9 cellular contexts compared by ENCODE assay signal in genomic region chr3:112560330-112560729, GRCh38. TPM values are rescaled to one million over a fixed set of nuclear protein-coding genes. Genes with fewer than 3 reads are reported as not detected.
DNase-seq lines count a peak whose midpoint lies in the region; ATAC-seq, FAIRE-seq and TF ChIP-seq lines count a peak whose summit lies in the region.
"Had no signal": no experiment of that assay in that cellular context is flagged by ENCODE, and none has a peak within 500 bp of the region (broad histone marks: within the 10 kb centered on the region; RNA-seq: fewer than 3 reads in every experiment).

No MANE protein-coding gene starts in this region.

- no peak for FAIRE-seq in A549 (lab: Jason Lieb, UNC)
- FAIRE-seq: colon had no signal

- intact Hi-C loops in breast epithelium (cut with DNase I; ENCODE audit: low total_unique reads): no loop called here

- no peak for TF ChIP-seq CTCF in A549 (IDR thresholded peaks at IDR 0.05)
- TF ChIP-seq CTCF in breast epithelium (IDR thresholded peaks at IDR 0.05): no peak

- POLR2A ChIA-PET in A549 (lab: Yijun Ruan, JAX): no interaction called here

- peak overlapping the region in 1 of 2 experiments; percentile 86; a peak in 2 of 6 replicates for H3K27ac ChIP-seq in A549
- H3K27ac ChIP-seq in HUES6 (ENCODE audit: low read depth, low read length): 0 out of 2 replicates have a peak overlapping the region, but pooled peaks have one; percentile 62
- H3K27ac ChIP-seq in breast epithelium: no peak overlapping the region
- no peak overlapping the region for H3K27ac ChIP-seq in caudate nucleus (ENCODE audit: low read depth, low read length)

- H3K9me3 ChIP-seq in A549: no peaks in the 10 kb centered on the region
- H3K9me3 ChIP-seq in HUES6 (ENCODE audit: control insufficient read depth, insufficient read depth, low read depth, low read length): no peaks in the 10 kb centered on the region
- H3K9me3 ChIP-seq in breast epithelium: no peaks in the 10 kb centered on the region
- no peaks in the 10 kb centered on the region for H3K9me3 ChIP-seq in mononuclear cell (ENCODE audit: low read depth, low read length)

- peak overlapping the region; percentile 88 for H3K9ac ChIP-seq in HUES6 (ENCODE audit: low read length)

- peak overlapping the region; percentile 85 for H3K4me2 ChIP-seq in A549

- ATAC-seq in A549: no peak

- CTCF ChIA-PET in A549 (lab: Yijun Ruan, JAX): interaction anchor here (2.3 kb wide), 1 partner anchor 12 kb away, joined by 5 read pairs; no protein-coding TSS in a partner anchor

- TF ChIP-seq RAD21 in A549 (conservative IDR thresholded peaks at IDR 0.05 in 1 of 2, IDR thresholded peaks at IDR 0.05 in 1 of 2): no peak

- peaks cover 27% of the 10 kb centered on the region for H3K4me1 ChIP-seq in A549
- H3K4me1 ChIP-seq in HUES6 (ENCODE audit: control insufficient read depth, insufficient read depth, low read length): peaks cover 20% of the 10 kb centered on the region
- H3K4me1 ChIP-seq in breast epithelium: peaks cover 0 to 18% of the 10 kb centered on the region in 2 donors
- peaks cover 42% of the 10 kb centered on the region for H3K4me1 ChIP-seq in mononuclear cell (ENCODE audit: insufficient read depth, low read length)

- H3K27me3 ChIP-seq in HUES6 (ENCODE audit: control insufficient read depth, insufficient read depth, low read length) (no peaks in the 10 kb centered on the region), breast epithelium (no peaks in the 10 kb centered on the region), mononuclear cell (ENCODE audit: insufficient read depth, low read length) (no peaks in the 10 kb centered on the region)

- H3K36me3 ChIP-seq in HUES6 (ENCODE audit: control insufficient read depth, insufficient read depth, low read length): peaks cover 18% of the 10 kb centered on the region
- no peaks in the 10 kb centered on the region for H3K36me3 ChIP-seq in breast epithelium

- TF ChIP-seq EP300 in A549 (IDR thresholded peaks at IDR 0.05): no peak

- 3% methylated on average over 2 of the region's 2 CpGs for WGBS in A549 (ENCODE audit: missing lambda C conversion rate)

- DNase-seq in A549 (ENCODE audit: low read depth in 1 of 2, low spot score in 1 of 2) (no peak), breast epithelium (ENCODE audit: low spot score in 2 of 2) (no peak), A172 (ENCODE audit: low spot score) (no peak), NCI-H2081 (lab: John Stamatoyannopoulos, UW) (no peak), caudate nucleus (lab: John Stamatoyannopoulos, UW) (no peak)
- DNase-seq in effector CD4-positive, alpha-beta T cell: no peak

- H3K4me3 ChIP-seq in A549 (peak overlapping the region; percentile 75), HUES6 (ENCODE audit: low read depth, low read length) (peak overlapping the region; percentile 93), breast epithelium (peak overlapping the region; percentile 83 to 94 (median 94)), mononuclear cell (ENCODE audit: low read length) (peak overlapping the region; percentile 97)

- TF ChIP-seq POLR2A in A549 (IDR thresholded peaks at IDR 0.05; ENCODE audit: low read length) (no peak), breast epithelium (IDR thresholded peaks at IDR 0.05) (no peak)

TF ChIP-seq in A549, 52 proteins besides CTCF, POLR2A, EP300 and RAD21:
- TF ChIP-seq POLR2AphosphoS2 (conservative IDR thresholded peaks at IDR 0.05; ENCODE audit: low read length) (no peak), HDAC2 (IDR thresholded peaks at IDR 0.05) (no peak), HOXB5 (CRISPR knock-in tag; IDR thresholded peaks at IDR 0.05) (no peak), TFCP2L1 (CRISPR knock-in tag; IDR thresholded peaks at IDR 0.05) (no peak), CBX2 (IDR thresholded peaks at IDR 0.05; ENCODE audit: borderline replicate concordance, low read depth) (no peak), FOSL2 (IDR thresholded peaks at IDR 0.05) (no peak), FOSL2 (CRISPR knock-in tag; IDR thresholded peaks at IDR 0.05) (no peak), KDM1A (IDR thresholded peaks at IDR 0.05; ENCODE audit: low read depth) (no peak), HEYL (CRISPR knock-in tag; IDR thresholded peaks at IDR 0.05) (no peak), PHF8 (IDR thresholded peaks at IDR 0.05; ENCODE audit: borderline replicate concordance, low read depth) (no peak), RNF2 (IDR thresholded peaks at IDR 0.05; ENCODE audit: borderline replicate concordance, low read depth) (no peak), E2F6 (IDR thresholded peaks at IDR 0.05; ENCODE audit: borderline replicate concordance, low read depth) (no peak), JUNB (IDR thresholded peaks at IDR 0.05) (no peak), ELK1 (IDR thresholded peaks at IDR 0.05; ENCODE audit: low read depth, low read length) (no peak), BCL3 (IDR thresholded peaks at IDR 0.05) (no peak), FOSB (CRISPR knock-in tag; IDR thresholded peaks at IDR 0.05) (no peak)
TF ChIP-seq in A549: peak in this region for 0.

RNA-seq across cellular contexts. Expression of gene ATG3, which starts 1.4 kb away (rescaled TPM):
- polyA plus RNA-seq in A549 (2011; rRNA removed) (47.0 and 74.5 TPM in 2 replicates), A549 (2017; fragmentation: RNase III; extraction: RNeasy Plus Mini Kit Qiagen cat#74134 plus additional on column Dnase treatment) (47.5 to 58.2 TPM (median 50.2 TPM) in 3 replicates)
- 30.6 and 32.0 TPM in 2 replicates for polyA plus RNA-seq in A549 (2012; cell fraction: cytosol; rRNA removed)
- 20.2 and 21.8 TPM in 2 replicates for polyA plus RNA-seq in A549 (2012; cell fraction: nucleus; rRNA removed)
- polyA minus RNA-seq in A549 (2011; rRNA and poly(A)+ RNA removed): 22.4 and 32.1 TPM in 2 replicates
- total RNA-seq in breast epithelium (10 to 100 TPM; 62.6 to 97.9 (median 68.2) TPM), mononuclear cell (79.8 TPM)
- total RNA-seq in A172 (2014; rRNA removed; shearing (Covaris generic)): 87.3 and 136 TPM in 2 replicates

RNA-seq across cellular contexts. Expression of gene SLC35A5, which starts 1.5 kb away (rescaled TPM):
- polyA plus RNA-seq in A549 (2011; rRNA removed) (53.4 and 64.7 TPM in 2 replicates), A549 (2017; fragmentation: RNase III; extraction: RNeasy Plus Mini Kit Qiagen cat#74134 plus additional on column Dnase treatment) (18.7 to 21.0 TPM (median 19.0 TPM) in 3 replicates)
- polyA plus RNA-seq in A549 (2012; cell fraction: cytosol; rRNA removed): 8.2 and 8.9 TPM in 2 replicates
- polyA plus RNA-seq in A549 (2012; cell fraction: nucleus; rRNA removed): 3.4 and 6.7 TPM in 2 replicates
- polyA minus RNA-seq in A549 (2011; rRNA and poly(A)+ RNA removed): 17.6 and 24.2 TPM in 2 replicates
- total RNA-seq in breast epithelium (10 to 100 TPM; 32.1 to 37.6 (median 37.0) TPM), mononuclear cell (13.7 TPM)
- total RNA-seq in A172 (2014; rRNA removed; shearing (Covaris generic)): 47.5 and 48.4 TPM in 2 replicates
